Comparison of ENCODE assay signal across 1 cellular context in the genomic region with DNA sequence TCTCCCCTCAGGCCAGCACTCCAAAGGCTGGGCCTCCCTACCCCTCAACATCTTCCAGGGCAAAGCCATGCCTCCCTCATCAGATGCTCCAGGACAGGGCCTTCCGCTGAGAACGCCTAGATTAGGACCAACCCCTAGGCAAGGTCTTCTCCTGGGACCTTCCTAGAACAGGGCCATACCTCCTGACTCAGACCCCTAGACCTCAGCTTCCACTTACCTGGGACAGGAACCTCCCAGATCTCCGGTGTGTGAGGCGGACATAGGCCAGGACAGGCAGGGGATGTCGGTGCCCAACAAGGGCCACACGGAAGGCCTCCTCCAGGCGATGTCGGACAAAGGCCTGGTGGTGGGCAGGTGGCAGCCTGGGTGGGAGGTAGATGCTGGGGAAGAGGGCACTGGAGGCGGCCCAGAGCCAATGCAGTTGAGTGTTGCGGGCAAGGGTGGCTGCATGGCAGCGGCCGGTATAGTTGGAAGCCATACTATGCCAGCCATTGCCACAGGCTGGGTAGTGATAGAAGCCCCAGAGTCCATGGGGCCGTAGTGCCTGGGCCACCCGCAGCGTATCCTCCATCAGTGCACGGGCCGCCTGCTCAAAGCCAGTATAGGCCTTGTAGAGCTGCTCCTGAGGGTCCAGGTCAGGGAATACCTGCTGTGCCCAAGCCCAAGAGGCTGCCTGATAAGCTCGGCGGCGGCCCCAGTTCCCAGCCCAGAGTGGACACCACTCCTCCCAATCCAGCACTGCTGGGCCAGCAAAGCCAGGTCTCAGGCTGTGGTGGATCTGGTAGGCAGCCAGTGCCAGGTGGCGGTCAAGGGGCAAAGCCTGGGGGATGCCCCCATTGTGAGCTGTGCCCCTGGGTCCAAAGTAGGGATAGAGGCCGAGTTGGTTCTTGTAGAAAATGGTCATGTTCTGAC.
TF ChIP-seq lines count a peak whose summit lies in the region.

No MANE protein-coding gene starts in this region.

TF ChIP-seq in K562, 482 proteins besides CTCF, POLR2A, EP300 and RAD21:
- peak; percentile 26; the same call in 1 of the 2 replicates for TF ChIP-seq RBFOX2 (IDR thresholded peaks at IDR 0.05; ENCODE audit: low read depth, low read length)
- no peak for TF ChIP-seq SIX5 (IDR thresholded peaks at IDR 0.05; ENCODE audit: borderline replicate concordance in 1 of 2, insufficient read depth in 1 of 2, low read depth in 1 of 2, low read length in 2 of 2)
- no peak for TF ChIP-seq ZNF76 (CRISPR knock-in tag; IDR thresholded peaks at IDR 0.05; ENCODE audit: borderline replicate concordance)
- TF ChIP-seq SPI1 (IDR thresholded peaks at IDR 0.05; ENCODE audit: borderline replicate concordance, low read depth, low read length): no peak
- no peak for TF ChIP-seq ATF4 (CRISPR knock-in tag; IDR thresholded peaks at IDR 0.05)
- no peak for TF ChIP-seq ZNF79 (CRISPR knock-in tag; IDR thresholded peaks at IDR 0.05; ENCODE audit: low read depth)
